Comparison of ENCODE assay signal across 9 cellular contexts in genomic region chr2:73110622-73111299, GRCh38. TPM values are rescaled to one million over a fixed set of nuclear protein-coding genes. Genes with fewer than 3 reads are reported as not detected.
DNase-seq lines count a peak whose midpoint lies in the region; ATAC-seq and TF ChIP-seq lines count a peak whose summit lies in the region.
"Had no signal": no experiment of that assay in that cellular context is flagged by ENCODE, and none has a peak within 500 bp of the region (broad histone marks: within the 10 kb centered on the region; RNA-seq: fewer than 3 reads in every experiment).

No MANE protein-coding gene starts in this region.

- no peak for TF ChIP-seq POLR2A in suprapubic skin (IDR thresholded peaks at IDR 0.05)

- peak overlapping the region; percentile 79 for H3K4me3 Mint-ChIP-seq in activated CD4-positive, alpha-beta T cell treated with anti-CD3 and anti-CD28 coated beads, Interleukin-2, amount 10 ng/mL, durations not matched to agents 7 days and 5 days

- DNase-seq in activated CD4-positive, alpha-beta T cell treated with anti-CD3 and anti-CD28 coated beads, Interleukin-2, amount 10 ng/mL, durations not matched to agents 7 days and 5 days = no peak
- no peak for DNase-seq in activated CD4-positive, alpha-beta T cell treated with anti-CD3 and anti-CD28 coated beads for 1 hour
- DNase-seq in astrocyte of the cerebellum (ENCODE audit: low read depth) = no peak
- peak; percentile 42 for DNase-seq in kidney tubule cell (ENCODE audit: low spot score)
- DNase-seq in suprapubic skin (ENCODE audit: low spot score in 2 of 2) = no peak
- DNase-seq in amniotic stem cell (lab: John Stamatoyannopoulos, UW) = no peak
- DNase-seq in cerebellar cortex (ENCODE audit: low spot score) = no peak
- DNase-seq: T-helper 9 cell had no signal

- H3K27ac Mint-ChIP-seq in activated CD4-positive, alpha-beta T cell treated with anti-CD3 and anti-CD28 coated beads, Interleukin-2, amount 10 ng/mL, durations not matched to agents 7 days and 5 days = no peak overlapping the region

- POLR2A ChIA-PET in activated CD4-positive, alpha-beta T cell treated with anti-CD3 and anti-CD28 coated beads, Interleukin-2, amount 10 ng/mL, durations not matched to agents 7 days and 5 days (lab: Charles Lee) = no interaction called here

- H3K27ac ChIP-seq in suprapubic skin = peak overlapping the region; percentile 89

- 57% methylated on average over 3 of the region's 3 CpGs for WGBS in suprapubic skin

- H3K9me3 ChIP-seq in suprapubic skin = no peaks in the 10 kb centered on the region

- peaks cover 62% of the 10 kb centered on the region for H3K4me1 ChIP-seq in suprapubic skin

- H3K4me3 ChIP-seq in astrocyte of the cerebellum (ENCODE audit: low read depth, low read length) (peak overlapping the region; percentile 68), suprapubic skin (peak overlapping the region; percentile 90)

- in situ Hi-C loops in astrocyte of the cerebellum (cut with HindIII; ENCODE audit: low sequenced_read_pairs) = no loop called here

- no peaks in the 10 kb centered on the region for H3K36me3 Mint-ChIP-seq in activated CD4-positive, alpha-beta T cell treated with anti-CD3 and anti-CD28 coated beads, Interleukin-2, amount 10 ng/mL, durations not matched to agents 7 days and 5 days (ENCODE audit: low read depth)

- CTCF ChIA-PET in activated CD4-positive, alpha-beta T cell treated with anti-CD3 and anti-CD28 coated beads, Interleukin-2, amount 10 ng/mL, durations not matched to agents 7 days and 5 days (lab: Charles Lee) = interaction anchor here (1.2 to 1.5 kb wide), 2 partner anchors 14 to 67 kb away, joined by 5 to 6 read pairs; no protein-coding TSS in a partner anchor

- H3K4me1 Mint-ChIP-seq in activated CD4-positive, alpha-beta T cell treated with anti-CD3 and anti-CD28 coated beads, Interleukin-2, amount 10 ng/mL, durations not matched to agents 7 days and 5 days = peaks cover 37% of the 10 kb centered on the region

- peaks cover 17% of the 10 kb centered on the region for H3K27me3 Mint-ChIP-seq in activated CD4-positive, alpha-beta T cell treated with anti-CD3 and anti-CD28 coated beads, Interleukin-2, amount 10 ng/mL, durations not matched to agents 7 days and 5 days

- ATAC-seq in HG03280 (IDR thresholded peaks at IDR 0.05; ENCODE audit: unreplicated experiment) = no peak

- H3K27me3 ChIP-seq in suprapubic skin = no peaks in the 10 kb centered on the region

- no peak for TF ChIP-seq EP300 in suprapubic skin (IDR thresholded peaks at IDR 0.05)

- H3K9me3 Mint-ChIP-seq in activated CD4-positive, alpha-beta T cell treated with anti-CD3 and anti-CD28 coated beads, Interleukin-2, amount 10 ng/mL, durations not matched to agents 7 days and 5 days = no peaks in the 10 kb centered on the region

- TF ChIP-seq CTCF in astrocyte of the cerebellum (IDR thresholded peaks at IDR 0.05; ENCODE audit: low read depth, low read length, missing control alignments) (no peak), suprapubic skin (IDR thresholded peaks at IDR 0.05) (no peak)

- no peaks in the 10 kb centered on the region for H3K36me3 ChIP-seq in suprapubic skin

RNA-seq across cellular contexts. Expression of gene RAB11FIP5, which starts 2.0 kb away (rescaled TPM):
- 1 to 10 TPM; 8.5 to 8.7 TPM for total RNA-seq in activated CD4-positive, alpha-beta T cell treated with anti-CD3 and anti-CD28 coated beads, Interleukin-2, amount 10 ng/mL, durations not matched to agents 7 days and 5 days
- total RNA-seq in suprapubic skin = 10 to 100 TPM; 24.9 to 39.5 (median 29.1) TPM

RNA-seq across cellular contexts. Expression of gene SFXN5, which starts 39.2 kb away (rescaled TPM):
- total RNA-seq in activated CD4-positive, alpha-beta T cell treated with anti-CD3 and anti-CD28 coated beads, Interleukin-2, amount 10 ng/mL, durations not matched to agents 7 days and 5 days = 1 to 10 TPM; 7.0 to 10.0 TPM
- 10 to 100 TPM; 11.9 to 25.7 (median 18.8) TPM for total RNA-seq in suprapubic skin
